In the genomic region with DNA sequence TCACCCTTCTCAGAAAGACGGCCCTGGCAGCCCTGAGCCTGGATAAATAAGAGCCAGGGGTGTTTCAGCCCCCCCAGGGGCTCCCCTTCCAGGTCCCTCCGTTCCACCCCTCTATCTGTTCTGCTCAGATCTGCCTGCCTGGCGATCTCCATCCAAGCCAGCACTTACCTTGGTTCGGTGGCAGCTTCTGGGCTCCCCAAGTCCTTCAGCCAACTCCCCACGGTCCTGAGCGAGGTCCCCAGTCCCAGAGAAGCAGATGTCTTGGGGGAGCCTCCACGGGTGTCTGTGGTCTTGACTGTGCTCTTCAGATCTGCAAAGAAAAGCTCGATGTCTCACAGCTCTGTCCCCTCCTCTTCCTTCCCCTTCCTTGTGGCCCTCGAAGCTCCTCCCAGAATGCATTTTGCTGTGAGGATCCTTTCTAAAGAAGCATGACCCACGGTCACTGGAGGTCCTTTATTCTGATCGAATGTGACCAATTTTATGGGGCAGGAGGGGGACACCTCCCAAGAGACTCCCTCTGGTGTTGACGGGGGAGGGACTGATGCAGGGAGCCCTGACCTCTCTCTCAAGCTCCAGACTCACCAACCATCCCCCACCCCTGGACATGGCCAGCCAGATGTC, we compare ENCODE assay signal across 10 cellular contexts. TPM values are rescaled to one million over a fixed set of nuclear protein-coding genes. Genes with fewer than 3 reads are reported as not detected.
A peak's percentile ranks its signal among the peaks of the same experiment; 100 is the strongest.
DNase-seq lines count a peak whose midpoint lies in the region; ATAC-seq, FAIRE-seq and TF ChIP-seq lines count a peak whose summit lies in the region.
"Had no signal": no experiment of that assay in that cellular context is flagged by ENCODE, and none has a peak within 500 bp of the region (broad histone marks: within the 10 kb centered on the region; RNA-seq: fewer than 3 reads in every experiment).

A gene with protein sequence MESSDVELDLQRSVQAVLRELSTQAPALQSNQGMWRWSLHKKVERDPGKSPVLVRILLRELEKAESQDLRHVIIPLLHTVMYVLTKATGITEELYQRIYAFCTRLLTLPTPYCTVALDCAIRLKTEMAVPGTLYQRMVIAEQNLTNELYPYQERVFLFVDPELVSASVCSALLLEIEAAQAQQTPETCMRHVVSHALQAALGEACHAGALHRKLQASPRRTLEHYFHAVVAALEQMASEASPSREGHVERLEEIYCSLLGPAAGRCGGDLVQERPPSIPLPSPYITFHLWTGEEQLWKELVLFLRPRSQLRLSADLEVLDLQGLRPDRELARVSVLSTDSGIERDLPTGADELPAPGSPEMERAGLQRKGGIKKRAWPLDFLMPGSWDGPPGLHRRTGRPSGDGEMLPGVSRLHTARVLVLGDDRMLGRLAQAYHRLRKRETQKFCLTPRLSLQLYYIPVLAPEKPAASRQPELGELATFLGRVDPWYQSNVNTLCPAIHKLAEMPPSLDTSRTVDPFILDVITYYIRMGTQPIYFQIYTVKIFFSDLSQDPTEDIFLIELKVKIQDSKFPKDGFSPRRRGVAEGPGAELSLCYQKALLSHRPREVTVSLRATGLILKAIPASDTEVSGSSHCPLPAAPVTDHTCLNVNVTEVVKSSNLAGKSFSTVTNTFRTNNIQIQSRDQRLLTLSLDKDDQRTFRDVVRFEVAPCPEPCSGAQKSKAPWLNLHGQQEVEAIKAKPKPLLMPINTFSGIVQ (minus strand): TSS at position 314 of the 621 bp plus-strand sequence. CDS start 17,880 bp downstream, outside the sequence.

- H3K4me3 ChIP-seq in Peyer's patch (peak within 1 kb of the TSS; percentile 16 to 36 (median 24)), left ventricle myocardium inferior (peak within 1 kb of the TSS; percentile 58), PC-9 (no peak within 1 kb of the TSS), MM.1S (ENCODE audit: low read length) (no peak within 1 kb of the TSS)

- no peak for ATAC-seq in HG02642 (IDR thresholded peaks at IDR 0.05; ENCODE audit: poor library complexity, unreplicated experiment)

- H3K4me2 ChIP-seq in PC-9: no peak within 1 kb of the TSS
- H3K4me2 ChIP-seq in MM.1S (ENCODE audit: low read depth, low read length): no peak within 1 kb of the TSS

- peak; percentile 71; the same call in 1 of the 2 replicates for TF ChIP-seq POLR2A in GM12891 (IDR thresholded peaks at IDR 0.05; ENCODE audit: low read depth, low read length)
- peak in 1 of 2 donors; percentile 24 for TF ChIP-seq POLR2A in Peyer's patch (IDR thresholded peaks at IDR 0.05)

- H3K4me1 ChIP-seq in Peyer's patch (no peaks in the 10 kb centered on the region), left ventricle myocardium inferior (peaks cover 3% of the 10 kb centered on the region), PC-9 (replicated peaks; ENCODE audit: insufficient read depth) (no peaks in the 10 kb centered on the region), MM.1S (ENCODE audit: low read length) (no peaks in the 10 kb centered on the region)

- TF ChIP-seq CTCF in Peyer's patch (IDR thresholded peaks at IDR 0.05) (no peak), left ventricle myocardium inferior (IDR thresholded peaks at IDR 0.05; ENCODE audit: borderline replicate concordance) (no peak), PC-9 (conservative IDR thresholded peaks at IDR 0.05) (no peak), MM.1S (IDR thresholded peaks at IDR 0.05; ENCODE audit: low read length) (no peak)

- POLR2A ChIA-PET in PC-9 (lab: Charles Lee; ENCODE audit: unreplicated experiment): interaction anchor here (0.5 kb wide), 1 partner anchor 15 kb away, joined by 12 read pairs; no protein-coding TSS in a partner anchor

- H3K9me2 ChIP-seq in PC-9 (ENCODE audit: insufficient read depth) (no peaks in the 10 kb centered on the region), MM.1S (replicated peaks; ENCODE audit: insufficient read depth, low read length) (no peaks in the 10 kb centered on the region)

- H3K79me2 ChIP-seq in PC-9 (ENCODE audit: low read depth) (no peaks in the 10 kb centered on the region), MM.1S (ENCODE audit: low read length) (no peaks in the 10 kb centered on the region)

- H3K27ac ChIP-seq in Peyer's patch: peak within 1 kb of the TSS in 1 of 4 donors; percentile 49
- H3K27ac ChIP-seq in left ventricle myocardium inferior (replicated peaks): no peak within 1 kb of the TSS
- no peak within 1 kb of the TSS for H3K27ac ChIP-seq in PC-9
- no peak within 1 kb of the TSS for H3K27ac ChIP-seq in MM.1S (ENCODE audit: low read length)

- H3K9ac ChIP-seq in MM.1S (ENCODE audit: low read length): no peak within 1 kb of the TSS

- CTCF ChIA-PET in PC-9 (lab: Charles Lee): no interaction called here

- H2AFZ ChIP-seq in PC-9 (no peak within 1 kb of the TSS), MM.1S (ENCODE audit: low read length) (no peak within 1 kb of the TSS)

- intact Hi-C loops in left ventricle myocardium inferior (cut with micrococcal nuclease) (no loop called here), PC-9 (cut with micrococcal nuclease; ENCODE audit: unreplicated experiment) (no loop called here)

- no peaks in the 10 kb centered on the region for H3K27me3 ChIP-seq in Peyer's patch
- no peaks in the 10 kb centered on the region for H3K27me3 ChIP-seq in left ventricle myocardium inferior (ENCODE audit: low read depth)
- peaks cover 82% of the 10 kb centered on the region for H3K27me3 ChIP-seq in PC-9 (ENCODE audit: insufficient read depth, low read depth)
- peaks cover 26% of the 10 kb centered on the region for H3K27me3 ChIP-seq in MM.1S (replicated peaks; ENCODE audit: insufficient read depth, low read length)

- H4K20me1 ChIP-seq in PC-9 (ENCODE audit: insufficient read depth): no peaks in the 10 kb centered on the region
- H4K20me1 ChIP-seq in MM.1S (ENCODE audit: insufficient read depth, low read length): no peaks in the 10 kb centered on the region

- H3K9me3 ChIP-seq in Peyer's patch: no peaks in the 10 kb centered on the region
- H3K9me3 ChIP-seq in left ventricle myocardium inferior (replicated peaks): no peaks in the 10 kb centered on the region
- no peaks in the 10 kb centered on the region for H3K9me3 ChIP-seq in PC-9 (ENCODE audit: insufficient read depth, low read depth)
- H3K9me3 ChIP-seq in MM.1S (replicated peaks; ENCODE audit: insufficient read depth, low read length): no peaks in the 10 kb centered on the region

- DNase-seq in Ammon's horn (ENCODE audit: low spot score) (peak; percentile 18), GM12891 (ENCODE audit: insufficient read length, low spot score) (no peak), Peyer's patch (peak in 1 of 3 donors; percentile 47), left ventricle myocardium inferior (no peak), PC-9 (no peak), cerebellar cortex (ENCODE audit: low spot score) (no peak), MM.1S (no peak)
- DNase-seq: NK-92 treated with Interleukin-12 subunit alpha and Interleukin-12 subunit beta, amount 100 ng/mL, for 24 hours had no signal

- H3F3A ChIP-seq in PC-9 (ENCODE audit: insufficient read depth, low read depth) (no peaks in the 10 kb centered on the region), MM.1S (ENCODE audit: insufficient read depth, low read length) (no peaks in the 10 kb centered on the region)

- FAIRE-seq in GM12891 (lab: Jason Lieb, UNC): peak; percentile 96

- BruUV-seq in PC-9 (replicated peaks; lab: Mats Ljungman, UMichigan): no TSS peak

- H3K36me3 ChIP-seq in Peyer's patch: no peaks in the 10 kb centered on the region
- no peaks in the 10 kb centered on the region for H3K36me3 ChIP-seq in left ventricle myocardium inferior
- H3K36me3 ChIP-seq in PC-9 (ENCODE audit: low read depth): no peaks in the 10 kb centered on the region
- no peaks in the 10 kb centered on the region for H3K36me3 ChIP-seq in MM.1S (replicated peaks; ENCODE audit: insufficient read depth, low read length)

TF ChIP-seq in GM12891, 5 proteins besides CTCF, POLR2A, EP300 and RAD21:
- TF ChIP-seq POU2F2 (IDR thresholded peaks at IDR 0.05; ENCODE audit: low read depth, low read length) (no peak), TAF1 (IDR thresholded peaks at IDR 0.05; ENCODE audit: low read depth, low read length) (peak; percentile 69), PAX5 (IDR thresholded peaks at IDR 0.05; ENCODE audit: insufficient read depth, low read length, severe bottlenecking) (no peak), SPI1 (IDR thresholded peaks at IDR 0.05; ENCODE audit: low read depth, low read length) (0 out of 2 replicates have a peak, but pooled peaks have one; percentile 3), POLR2AphosphoS5 (IDR thresholded peaks at IDR 0.05; ENCODE audit: low read depth, low read length) (peak; percentile 76)

RNA-seq across cellular contexts. Expression of the gene that starts here (rescaled TPM):
- 115 TPM for polyA plus RNA-seq in GM12891 (2012; ENCODE audit: low read depth, missing spikeins)
- total RNA-seq in Peyer's patch: 10 to 100 TPM in 1 of 4 donors, 1 to 10 TPM in 2, under 1 TPM in 1; 0.88 to 14.9 (median 2.8) TPM
- 1.2 TPM for total RNA-seq in left ventricle myocardium inferior
- total RNA-seq in PC-9 (2021): not detected in 2 replicates
- total RNA-seq: kidney epithelial cell had no signal

Comparison
In these comparisons a context has a peak if more than half of its experiments do, and no peak if none do; other contexts are left out.
1. H3K4me3 ChIP-seq: peak in Peyer's patch (4 of 4) and left ventricle myocardium inferior (single experiment); none in PC-9 (single experiment) and MM.1S (single experiment).